7 cellular contexts compared by ENCODE assay signal in genomic region chr12:121794532-121795028, GRCh38. TPM values are rescaled to one million over a fixed set of nuclear protein-coding genes. Genes with fewer than 3 reads are reported as not detected.
DNase-seq lines count a peak whose midpoint lies in the region; ATAC-seq and TF ChIP-seq lines count a peak whose summit lies in the region.

No MANE protein-coding gene starts in this region.

- CTCF ChIA-PET in RWPE1 (lab: Yijun Ruan, JAX) = interaction anchor here (0.5 to 7.9 kb wide), 41 partner anchors 8 to 482 kb away, joined by 3 to 212 read pairs (median 5); partner anchors contain the start of genes PSMD9, SETD1B and TMEM120B

- ATAC-seq in GM21390 (IDR thresholded peaks at IDR 0.05; ENCODE audit: unreplicated experiment) (peak; percentile 1), HG03196 (IDR thresholded peaks at IDR 0.05; ENCODE audit: unreplicated experiment) (no peak)
- ATAC-seq in naive thymus-derived CD8-positive, alpha-beta T cell = peak; percentile 17 to 25

- no peak for DNase-seq in RWPE1 (ENCODE audit: low spot score)
- peak; percentile 48 for DNase-seq in effector CD4-positive, alpha-beta T cell
- DNase-seq in naive thymus-derived CD8-positive, alpha-beta T cell = peak in 1 of 10 donors; percentile 51
- no peak for DNase-seq in NCI-H82 treated with DMSO at 0.1 percent for 48 hours (lab: John Stamatoyannopoulos, UW; ENCODE audit: unreplicated experiment)
- DNase-seq in SIG-M5 (lab: John Stamatoyannopoulos, UW) = no peak

- no peaks in the 10 kb centered on the region for H3K27me3 Mint-ChIP-seq in naive thymus-derived CD8-positive, alpha-beta T cell

- H3K36me3 Mint-ChIP-seq in naive thymus-derived CD8-positive, alpha-beta T cell = peaks cover 0 to 45% (median 6%) of the 10 kb centered on the region in 3 donors

- peaks cover 46 to 79% (median 72%) of the 10 kb centered on the region in 4 donors for H3K4me1 Mint-ChIP-seq in naive thymus-derived CD8-positive, alpha-beta T cell

- peak overlapping the region; percentile 100 for H3K27ac ChIP-seq in RWPE1

- H3K4me3 Mint-ChIP-seq in naive thymus-derived CD8-positive, alpha-beta T cell = peak overlapping the region; percentile 75 to 96 (median 86)

- peak; percentile 64; the same call in 1 of the 2 replicates for TF ChIP-seq CTCF in RWPE1 (conservative IDR thresholded peaks at IDR 0.05; ENCODE audit: low read depth)

- H3K9me3 Mint-ChIP-seq in naive thymus-derived CD8-positive, alpha-beta T cell = no peaks in the 10 kb centered on the region

- POLR2A ChIA-PET in RWPE1 (lab: Yijun Ruan, JAX; ENCODE audit: low non-redundant PET) = interaction anchor here (0.6 to 2.2 kb wide), 3 partner anchors 9 to 17 kb away, joined by 3 to 12 read pairs (median 5); partner anchors contain the start of gene SETD1B
- POLR2A ChIA-PET in naive thymus-derived CD8-positive, alpha-beta T cell (lab: Charles Lee) = interaction anchor here (0.6 to 37.3 kb wide), 21 partner anchors 6 to 293 kb away, joined by 3 to 2517 read pairs (median 7); partner anchors contain the start of genes ORAI1, PSMD9, RHOF and SETD1B

- peak overlapping the region; percentile 87 to 99 (median 97) for H3K27ac Mint-ChIP-seq in naive thymus-derived CD8-positive, alpha-beta T cell

RNA-seq across cellular contexts. Expression of gene RHOF, which starts 1.1 kb away (rescaled TPM):
- total RNA-seq in naive thymus-derived CD8-positive, alpha-beta T cell = 100 to 1,000 TPM; 176 to 178 TPM
- 100 to 1,000 TPM in 1 of 3 donors, 10 to 100 TPM in 2; 79.9 to 101 (median 80.1) TPM for polyA plus RNA-seq in naive thymus-derived CD8-positive, alpha-beta T cell

RNA-seq across cellular contexts. Expression of gene SETD1B, which starts 9.2 kb away (rescaled TPM):
- total RNA-seq in naive thymus-derived CD8-positive, alpha-beta T cell = 10 to 100 TPM; 92.8 to 93.8 TPM
- 1 to 10 TPM in 2 of 3 donors, under 1 TPM in 1; 0.98 to 3.7 (median 2.8) TPM for polyA plus RNA-seq in naive thymus-derived CD8-positive, alpha-beta T cell
